Comparison of ENCODE assay signal across 13 cellular contexts in the genomic region with DNA sequence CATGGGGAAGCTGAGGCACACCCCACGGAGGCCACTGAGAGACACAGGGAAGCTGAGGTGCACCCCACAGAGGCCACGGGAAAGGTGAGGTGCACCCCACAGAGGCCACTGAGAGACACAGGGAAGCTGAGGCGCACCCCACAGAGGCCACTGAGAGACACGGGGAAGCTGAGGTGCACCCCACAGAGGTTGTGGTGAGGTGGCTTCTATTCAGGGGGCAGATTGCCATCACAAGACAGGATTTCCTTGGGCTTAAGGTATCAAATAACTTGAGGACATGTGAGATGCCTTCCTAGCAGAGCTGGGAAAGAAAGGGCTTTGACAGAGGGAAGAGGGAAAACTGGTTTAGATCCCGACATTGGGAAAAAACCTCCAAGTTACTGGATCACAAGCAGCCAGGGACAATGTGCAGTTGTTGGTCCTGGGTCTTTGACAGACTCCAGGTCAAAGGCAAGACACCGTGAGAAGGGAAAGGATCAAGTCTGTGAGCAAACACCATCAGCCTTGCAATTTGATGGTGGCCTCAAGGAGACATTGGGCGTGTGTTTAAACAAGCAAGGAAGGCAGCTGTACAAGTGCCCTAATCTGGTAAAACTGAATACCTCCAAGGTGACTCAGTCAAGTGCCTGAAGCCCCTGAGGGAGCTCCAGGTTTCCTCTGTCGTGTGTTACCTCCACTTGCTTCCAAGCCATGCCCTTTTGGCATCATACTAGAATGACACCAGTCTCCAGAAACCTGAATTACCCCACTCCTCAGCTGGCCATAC.
DNase-seq lines count a peak whose midpoint lies in the region; ATAC-seq and TF ChIP-seq lines count a peak whose summit lies in the region.
"Had no signal": no experiment of that assay in that cellular context is flagged by ENCODE, and none has a peak within 500 bp of the region (broad histone marks: within the 10 kb centered on the region; RNA-seq: fewer than 3 reads in every experiment).

No MANE protein-coding gene starts in this region.

- no peak overlapping the region for H3K4me3 ChIP-seq in gastroesophageal sphincter
- no peak overlapping the region for H3K4me3 ChIP-seq in stomach

- H3K9me3 ChIP-seq in gastroesophageal sphincter (no peaks in the 10 kb centered on the region), stomach (no peaks in the 10 kb centered on the region)

- TF ChIP-seq EP300 in gastroesophageal sphincter (IDR thresholded peaks at IDR 0.05) (no peak), stomach (IDR thresholded peaks at IDR 0.05) (no peak)

- H3K36me3 ChIP-seq in gastroesophageal sphincter = peaks cover 0 to 26% of the 10 kb centered on the region in 2 donors
- peaks cover 3 to 20% (median 10%) of the 10 kb centered on the region in 4 donors for H3K36me3 ChIP-seq in stomach

- H3K27ac Mint-ChIP-seq in activated naive CD8-positive, alpha-beta T cell treated with anti-CD3 and anti-CD28 coated beads for 36 hours = no peak overlapping the region

- H3K27me3 ChIP-seq in gastroesophageal sphincter (no peaks in the 10 kb centered on the region), stomach (no peaks in the 10 kb centered on the region)

- no peaks in the 10 kb centered on the region for H3K4me1 Mint-ChIP-seq in activated naive CD8-positive, alpha-beta T cell treated with anti-CD3 and anti-CD28 coated beads for 36 hours

- intact Hi-C loops in stomach (cut with DNase I; ENCODE audit: low total_unique reads) = no loop called here

- TF ChIP-seq CTCF in gastroesophageal sphincter (IDR thresholded peaks at IDR 0.05) (no peak), stomach (IDR thresholded peaks at IDR 0.05) (no peak)

- peak; percentile 13 for ATAC-seq in SK-N-SH treated with all-trans-retinoic acid at 6 μM for 48 hours
- ATAC-seq in gastroesophageal sphincter = no peak

- TF ChIP-seq POLR2A in gastroesophageal sphincter (IDR thresholded peaks at IDR 0.05) (no peak), stomach (IDR thresholded peaks at IDR 0.05) (no peak)

- WGBS in gastroesophageal sphincter (ENCODE audit: low coverage in 1 of 2), 2 donors = 60 to 72% methylated on average over 4 to 5 of the region's 8 CpGs
- WGBS in stomach, 5 donors = 53 to 65% (median 64%) methylated on average over 8 of the region's 8 CpGs

- H3K27ac ChIP-seq in gastroesophageal sphincter (peak overlapping the region in 3 of 4 donors; percentile 59 to 73 (median 71)), stomach (peak overlapping the region in 4 of 5 donors; percentile 30 to 80 (median 60))
- H3K27ac ChIP-seq: KMS-11 had no signal

- H3K4me1 ChIP-seq in gastroesophageal sphincter = peaks cover 0 to 42% (median 19%) of the 10 kb centered on the region in 3 donors
- peaks cover 13 to 46% (median 27%) of the 10 kb centered on the region in 4 donors for H3K4me1 ChIP-seq in stomach

- H3K9me3 Mint-ChIP-seq in activated naive CD8-positive, alpha-beta T cell treated with anti-CD3 and anti-CD28 coated beads for 36 hours = no peaks in the 10 kb centered on the region

- H3K27me3 Mint-ChIP-seq in activated naive CD8-positive, alpha-beta T cell treated with anti-CD3 and anti-CD28 coated beads for 36 hours = no peaks in the 10 kb centered on the region

- DNase-seq in H4 (ENCODE audit: low spot score) (peak; percentile 57), stomach (no peak), occipital lobe (lab: John Stamatoyannopoulos, UW) (no peak), HuH-7 (ENCODE audit: low spot score) (no peak), NCI-H1436 treated with DMSO at 0.1 percent for 48 hours (lab: John Stamatoyannopoulos, UW) (no peak)
- DNase-seq in activated naive CD8-positive, alpha-beta T cell treated with anti-CD3 and anti-CD28 coated beads for 36 hours = no peak
- DNase-seq: COR-L47; foreskin melanocyte; NCI-H446 treated with DMSO at 0.1 percent for 48 hours; stimulated activated naive CD4-positive, alpha-beta T cell treated with Interleukin-2 at 50 U/mL for 16 hours had no signal

- no peak overlapping the region for H3K4me3 Mint-ChIP-seq in activated naive CD8-positive, alpha-beta T cell treated with anti-CD3 and anti-CD28 coated beads for 36 hours

- peaks cover 3% of the 10 kb centered on the region for H3K36me3 Mint-ChIP-seq in activated naive CD8-positive, alpha-beta T cell treated with anti-CD3 and anti-CD28 coated beads for 36 hours

TF ChIP-seq in SK-N-SH treated with all-trans-retinoic acid at 6 μM for 48 hours, 23 proteins besides CTCF, POLR2A, EP300 and RAD21 (continues in another document):
- TF ChIP-seq TCF4 (CRISPR knock-in tag; IDR thresholded peaks at IDR 0.05; ENCODE audit: borderline replicate concordance) (no peak), RARB (CRISPR knock-in tag; IDR thresholded peaks at IDR 0.05) (no peak), BACH2 (CRISPR knock-in tag; IDR thresholded peaks at IDR 0.05; ENCODE audit: borderline replicate concordance) (no peak), ZC3H10 (CRISPR knock-in tag; IDR thresholded peaks at IDR 0.05) (no peak), ZNF565 (CRISPR knock-in tag; conservative IDR thresholded peaks at IDR 0.05; ENCODE audit: low read depth) (no peak), GLIS3 (CRISPR knock-in tag; IDR thresholded peaks at IDR 0.05) (no peak), ISL1 (CRISPR knock-in tag; IDR thresholded peaks at IDR 0.05) (no peak), ZFP30 (CRISPR knock-in tag; IDR thresholded peaks at IDR 0.05) (no peak), ZFP3 (CRISPR knock-in tag; IDR thresholded peaks at IDR 0.05) (no peak), PPARA (CRISPR knock-in tag; IDR thresholded peaks at IDR 0.05; ENCODE audit: borderline replicate concordance) (no peak), CSDC2 (CRISPR knock-in tag; IDR thresholded peaks at IDR 0.05) (no peak), ZNF8 (CRISPR knock-in tag; IDR thresholded peaks at IDR 0.05) (no peak), ESRRG (CRISPR knock-in tag; IDR thresholded peaks at IDR 0.05) (no peak), ARNTL (CRISPR knock-in tag; IDR thresholded peaks at IDR 0.05; ENCODE audit: borderline replicate concordance, low read depth) (no peak)
- TF ChIP-seq, protein P1, sequence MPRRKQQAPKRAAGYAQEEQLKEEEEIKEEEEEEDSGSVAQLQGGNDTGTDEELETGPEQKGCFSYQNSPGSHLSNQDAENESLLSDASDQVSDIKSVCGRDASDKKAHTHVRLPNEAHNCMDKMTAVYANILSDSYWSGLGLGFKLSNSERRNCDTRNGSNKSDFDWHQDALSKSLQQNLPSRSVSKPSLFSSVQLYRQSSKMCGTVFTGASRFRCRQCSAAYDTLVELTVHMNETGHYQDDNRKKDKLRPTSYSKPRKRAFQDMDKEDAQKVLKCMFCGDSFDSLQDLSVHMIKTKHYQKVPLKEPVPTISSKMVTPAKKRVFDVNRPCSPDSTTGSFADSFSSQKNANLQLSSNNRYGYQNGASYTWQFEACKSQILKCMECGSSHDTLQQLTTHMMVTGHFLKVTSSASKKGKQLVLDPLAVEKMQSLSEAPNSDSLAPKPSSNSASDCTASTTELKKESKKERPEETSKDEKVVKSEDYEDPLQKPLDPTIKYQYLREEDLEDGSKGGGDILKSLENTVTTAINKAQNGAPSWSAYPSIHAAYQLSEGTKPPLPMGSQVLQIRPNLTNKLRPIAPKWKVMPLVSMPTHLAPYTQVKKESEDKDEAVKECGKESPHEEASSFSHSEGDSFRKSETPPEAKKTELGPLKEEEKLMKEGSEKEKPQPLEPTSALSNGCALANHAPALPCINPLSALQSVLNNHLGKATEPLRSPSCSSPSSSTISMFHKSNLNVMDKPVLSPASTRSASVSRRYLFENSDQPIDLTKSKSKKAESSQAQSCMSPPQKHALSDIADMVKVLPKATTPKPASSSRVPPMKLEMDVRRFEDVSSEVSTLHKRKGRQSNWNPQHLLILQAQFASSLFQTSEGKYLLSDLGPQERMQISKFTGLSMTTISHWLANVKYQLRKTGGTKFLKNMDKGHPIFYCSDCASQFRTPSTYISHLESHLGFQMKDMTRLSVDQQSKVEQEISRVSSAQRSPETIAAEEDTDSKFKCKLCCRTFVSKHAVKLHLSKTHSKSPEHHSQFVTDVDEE (CRISPR knock-in tag; IDR thresholded peaks at IDR 0.05) = no peak
- TF ChIP-seq, protein P2, sequence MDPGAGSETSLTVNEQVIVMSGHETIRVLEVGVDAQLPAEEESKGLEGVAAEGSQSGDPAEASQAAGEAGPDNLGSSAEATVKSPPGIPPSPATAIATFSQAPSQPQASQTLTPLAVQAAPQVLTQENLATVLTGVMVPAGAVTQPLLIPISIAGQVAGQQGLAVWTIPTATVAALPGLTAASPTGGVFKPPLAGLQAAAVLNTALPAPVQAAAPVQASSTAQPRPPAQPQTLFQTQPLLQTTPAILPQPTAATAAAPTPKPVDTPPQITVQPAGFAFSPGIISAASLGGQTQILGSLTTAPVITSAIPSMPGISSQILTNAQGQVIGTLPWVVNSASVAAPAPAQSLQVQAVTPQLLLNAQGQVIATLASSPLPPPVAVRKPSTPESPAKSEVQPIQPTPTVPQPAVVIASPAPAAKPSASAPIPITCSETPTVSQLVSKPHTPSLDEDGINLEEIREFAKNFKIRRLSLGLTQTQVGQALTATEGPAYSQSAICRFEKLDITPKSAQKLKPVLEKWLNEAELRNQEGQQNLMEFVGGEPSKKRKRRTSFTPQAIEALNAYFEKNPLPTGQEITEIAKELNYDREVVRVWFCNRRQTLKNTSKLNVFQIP (CRISPR knock-in tag; IDR thresholded peaks at IDR 0.05; ENCODE audit: borderline replicate concordance, low read depth) = no peak
- TF ChIP-seq, protein P3, sequence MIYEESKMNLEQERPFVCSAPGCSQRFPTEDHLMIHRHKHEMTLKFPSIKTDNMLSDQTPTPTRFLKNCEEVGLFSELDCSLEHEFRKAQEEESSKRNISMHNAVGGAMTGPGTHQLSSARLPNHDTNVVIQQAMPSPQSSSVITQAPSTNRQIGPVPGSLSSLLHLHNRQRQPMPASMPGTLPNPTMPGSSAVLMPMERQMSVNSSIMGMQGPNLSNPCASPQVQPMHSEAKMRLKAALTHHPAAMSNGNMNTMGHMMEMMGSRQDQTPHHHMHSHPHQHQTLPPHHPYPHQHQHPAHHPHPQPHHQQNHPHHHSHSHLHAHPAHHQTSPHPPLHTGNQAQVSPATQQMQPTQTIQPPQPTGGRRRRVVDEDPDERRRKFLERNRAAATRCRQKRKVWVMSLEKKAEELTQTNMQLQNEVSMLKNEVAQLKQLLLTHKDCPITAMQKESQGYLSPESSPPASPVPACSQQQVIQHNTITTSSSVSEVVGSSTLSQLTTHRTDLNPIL (CRISPR knock-in tag; IDR thresholded peaks at IDR 0.05; ENCODE audit: low read depth) = no peak
